ENCODE assay signal across 14 cellular contexts in the genomic region with DNA sequence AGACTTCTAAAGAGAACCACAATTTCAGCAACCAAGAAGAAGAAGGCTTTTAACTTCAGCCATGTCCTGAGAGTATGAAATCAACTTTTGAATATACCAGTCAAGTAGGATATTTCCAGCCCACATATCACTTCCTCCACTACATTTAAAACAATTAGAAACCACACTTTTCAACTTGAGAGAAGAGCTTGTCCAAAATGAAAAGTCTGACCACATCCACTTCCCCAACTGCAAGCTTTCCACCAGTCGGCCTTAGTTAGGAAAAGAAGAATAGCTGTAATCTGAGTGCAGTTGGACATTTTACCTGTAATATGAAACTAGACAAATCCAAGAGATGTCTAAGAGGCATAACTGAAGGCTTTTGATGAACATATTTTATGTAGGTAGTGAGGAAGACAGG.
A peak's percentile ranks its signal among the peaks of the same experiment; 100 is the strongest.
DNase-seq lines count a peak whose midpoint lies in the region; ATAC-seq and TF ChIP-seq lines count a peak whose summit lies in the region.
"Had no signal": no experiment of that assay in that cellular context is flagged by ENCODE, and none has a peak within 500 bp of the region (broad histone marks: within the 10 kb centered on the region; RNA-seq: fewer than 3 reads in every experiment).

No MANE protein-coding gene starts in this region.

- H3K9me3 ChIP-seq in BLaER1 treated with 17β-estradiol and CSF1 and Interleukin-3, amounts not matched to agents 10 nM and 100 nM (replicated peaks in 1 of 11): no peaks in the 10 kb centered on the region; a peak in 1 of 22 replicates
- H3K9me3 ChIP-seq in gastrocnemius medialis (no peaks in the 10 kb centered on the region), neural progenitor cell (ENCODE audit: low read depth) (no peaks in the 10 kb centered on the region)
- H3K9me3 ChIP-seq: HAP-1 had no signal

- DNase-seq in MV-4-11 (lab: John Stamatoyannopoulos, UW) (peak; percentile 86), gastrocnemius medialis (no peak), neural progenitor cell (ENCODE audit: low spot score) (no peak), DMS 273 (lab: John Stamatoyannopoulos, UW; ENCODE audit: unreplicated experiment) (no peak)
- DNase-seq: NCI-H1417, NCI-H2029, NCI-H510A, OCI-M1, RPMI8226 had no signal

- H3K9me3 Mint-ChIP-seq in neural progenitor cell: no peaks in the 10 kb centered on the region

- H3K4me1 Mint-ChIP-seq in neural progenitor cell: no peaks in the 10 kb centered on the region

- no peak overlapping the region for H3K27ac ChIP-seq in BLaER1 treated with 17β-estradiol and CSF1 and Interleukin-3, amounts not matched to agents 10 nM and 100 nM
- H3K27ac ChIP-seq in VCaP: peak overlapping the region; percentile 68; the same call in 1 of the 2 replicates
- no peak overlapping the region for H3K27ac ChIP-seq in gastrocnemius medialis
- no peak overlapping the region for H3K27ac ChIP-seq in neural progenitor cell

- peaks cover 0 to 8% (median 0%) of the 10 kb centered on the region in 11 experiments; a peak in 1 of 22 replicates for H3K27me3 ChIP-seq in BLaER1 treated with 17β-estradiol and CSF1 and Interleukin-3, amounts not matched to agents 10 nM and 100 nM
- no peaks in the 10 kb centered on the region for H3K27me3 ChIP-seq in gastrocnemius medialis
- no peaks in the 10 kb centered on the region for H3K27me3 ChIP-seq in neural progenitor cell

- H3K36me3 Mint-ChIP-seq in neural progenitor cell: no peaks in the 10 kb centered on the region

- no peaks in the 10 kb centered on the region for H3K79me2 ChIP-seq in neural progenitor cell (ENCODE audit: low read depth)

- no peaks in the 10 kb centered on the region for H3K27me3 Mint-ChIP-seq in neural progenitor cell (ENCODE audit: insufficient read depth, low read depth)

- no peak overlapping the region for H2AFZ ChIP-seq in neural progenitor cell (replicated peaks)

- H3K4me1 ChIP-seq in BLaER1 treated with 17β-estradiol and CSF1 and Interleukin-3, amounts not matched to agents 10 nM and 100 nM: peaks cover 8 to 41% (median 17%) of the 10 kb centered on the region in 10 experiments; a peak in 19 of 20 replicates
- no peaks in the 10 kb centered on the region for H3K4me1 ChIP-seq in gastrocnemius medialis
- no peaks in the 10 kb centered on the region for H3K4me1 ChIP-seq in neural progenitor cell
- H3K4me1 ChIP-seq: HAP-1 had no signal

- no peak overlapping the region for H3K27ac Mint-ChIP-seq in neural progenitor cell

- in situ Hi-C loops in gastrocnemius medialis (cut with MboI; ENCODE audit: low sequenced_read_pairs in 4 of 4): no loop called here

- no peak for TF ChIP-seq POLR2A in gastrocnemius medialis (IDR thresholded peaks at IDR 0.05)

- ATAC-seq in HG02885 (IDR thresholded peaks at IDR 0.05; ENCODE audit: poor library complexity, unreplicated experiment) (peak; percentile 37), gastrocnemius medialis (no peak)
- ATAC-seq: K562 had no signal

- no peak overlapping the region for H3K4me3 ChIP-seq in BLaER1 treated with 17β-estradiol and CSF1 and Interleukin-3, amounts not matched to agents 10 nM and 100 nM
- H3K4me3 ChIP-seq in gastrocnemius medialis (no peak overlapping the region), neural progenitor cell (no peak overlapping the region)
- H3K4me3 ChIP-seq: HAP-1, K562 had no signal

- H3K4me3 Mint-ChIP-seq in neural progenitor cell: no peak overlapping the region

- H4K20me1 ChIP-seq in BLaER1 treated with 17β-estradiol and CSF1 and Interleukin-3, amounts not matched to agents 10 nM and 100 nM: no peaks in the 10 kb centered on the region
- H4K20me1 ChIP-seq in neural progenitor cell (ENCODE audit: low read depth): no peaks in the 10 kb centered on the region

- H3K9ac ChIP-seq in BLaER1 treated with 17β-estradiol and CSF1 and Interleukin-3, amounts not matched to agents 10 nM and 100 nM: no peak overlapping the region
- H3K9ac ChIP-seq in neural progenitor cell: no peak overlapping the region

- intact Hi-C loops in gastrocnemius medialis (cut with DNase I; ENCODE audit: low total_unique reads): no loop called here

- no peaks in the 10 kb centered on the region for H3F3A ChIP-seq in neural progenitor cell (ENCODE audit: low read depth)

- no peaks in the 10 kb centered on the region for H3K36me3 ChIP-seq in BLaER1 treated with 17β-estradiol and CSF1 and Interleukin-3, amounts not matched to agents 10 nM and 100 nM
- H3K36me3 ChIP-seq in gastrocnemius medialis (no peaks in the 10 kb centered on the region), neural progenitor cell (no peaks in the 10 kb centered on the region)
- H3K36me3 ChIP-seq: HAP-1 had no signal

- TF ChIP-seq CTCF in VCaP (conservative IDR thresholded peaks at IDR 0.05) (no peak), gastrocnemius medialis (IDR thresholded peaks at IDR 0.05 in 4 of 5, conservative IDR thresholded peaks at IDR 0.05 in 1 of 5) (no peak), neural progenitor cell (IDR thresholded peaks at IDR 0.05) (no peak)

- H3K4me2 ChIP-seq in BLaER1 treated with 17β-estradiol and CSF1 and Interleukin-3, amounts not matched to agents 10 nM and 100 nM: peak overlapping the region; percentile 6 to 82 (median 49); a peak in 21 of 22 replicates
- no peak overlapping the region for H3K4me2 ChIP-seq in neural progenitor cell
